ENCODE assay signal across 21 cellular contexts in genomic region chr17:20223808-20224328, GRCh38.
DNase-seq lines count a peak whose midpoint lies in the region; ATAC-seq and TF ChIP-seq lines count a peak whose summit lies in the region.
"Had no signal": no experiment of that assay in that cellular context is flagged by ENCODE, and none has a peak within 500 bp of the region (broad histone marks: within the 10 kb centered on the region; RNA-seq: fewer than 3 reads in every experiment).

No MANE protein-coding gene starts in this region.

- no peaks in the 10 kb centered on the region for H3K9me3 Mint-ChIP-seq in activated naive CD4-positive, alpha-beta T cell treated with anti-CD3 and anti-CD28 coated beads, Interleukin-2, amount 50 U/mL, for 72 hours
- H3K9me3 Mint-ChIP-seq: CD8-positive, alpha-beta T cell; IgD-negative memory B cell; stimulated activated naive B cell treated with anti-CD40 and anti-IgM and Interleukin-4, amounts not matched to agents 10 μg/mL and 1 μg/mL and 100 μg/mL, for 72 hours had no signal

- peak overlapping the region; percentile 10 to 45 for H3K27ac Mint-ChIP-seq in activated naive CD4-positive, alpha-beta T cell treated with anti-CD3 and anti-CD28 coated beads, Interleukin-2, amount 50 U/mL, for 72 hours
- H3K27ac Mint-ChIP-seq: CD8-positive, alpha-beta T cell; IgD-negative memory B cell; stimulated activated naive B cell treated with anti-CD40 and anti-IgM and Interleukin-4, amounts not matched to agents 10 μg/mL and 1 μg/mL and 100 μg/mL, for 72 hours had no signal

- no peak for TF ChIP-seq CTCF in fibroblast of the aortic adventitia (IDR thresholded peaks at IDR 0.05; ENCODE audit: insufficient read depth, low read length)

- H3K27ac ChIP-seq in angular gyrus (ENCODE audit: low read depth, low read length), result peak overlapping the region; percentile 49
- H3K27ac ChIP-seq in temporal lobe (ENCODE audit: low read depth, low read length), result peak overlapping the region; percentile 84
- H3K27ac ChIP-seq: colonic mucosa, uterus had no signal

- peaks cover 0 to 6% of the 10 kb centered on the region in 2 donors for H3K36me3 Mint-ChIP-seq in activated naive CD4-positive, alpha-beta T cell treated with anti-CD3 and anti-CD28 coated beads, Interleukin-2, amount 50 U/mL, for 72 hours
- H3K36me3 Mint-ChIP-seq: IgD-negative memory B cell had no signal

- DNase-seq in activated naive CD4-positive, alpha-beta T cell treated with anti-CD3 and anti-CD28 coated beads, Interleukin-2, amount 50 U/mL, for 72 hours (ENCODE audit: low spot score in 2 of 2), result no peak
- DNase-seq in activated naive CD4-positive, alpha-beta T cell treated with Interleukin-2 at 50 U/mL for 16 hours, result no peak
- DNase-seq in fibroblast of the aortic adventitia (ENCODE audit: low read depth), result peak; percentile 1
- DNase-seq in activated effector memory CD4-positive, alpha-beta T cell treated with Interleukin-2 at 50 U/mL for 16 hours, result no peak
- no peak for DNase-seq in HuH-7 (ENCODE audit: low spot score)
- DNase-seq: activated CD4-positive, alpha-beta T cell treated with anti-CD3 and anti-CD28 coated beads, Interleukin-2, amount 50 U/mL, for 48 hours; activated T-cell treated with anti-CD3 and anti-CD28 coated beads, Interleukin-2, amount 50 U/mL, for 48 hours; CD8-positive, alpha-beta T cell; colonic mucosa; erythroblast; glutamatergic neuron; H7; mucosa of descending colon; NCI-H1105; spleen; stimulated activated naive B cell treated with anti-CD40 and anti-IgM and Interleukin-4, amounts not matched to agents 10 μg/mL and 1 μg/mL and 100 μg/mL, for 72 hours; uterus had no signal

- no peak for ATAC-seq in activated naive CD4-positive, alpha-beta T cell treated with anti-CD3 and anti-CD28 coated beads, Interleukin-2, amount 50 U/mL, for 72 hours
- no peak for ATAC-seq in HG02938 (IDR thresholded peaks at IDR 0.05; ENCODE audit: unreplicated experiment)
- ATAC-seq: CD8-positive, alpha-beta T cell; mucosa of descending colon; stimulated activated naive B cell treated with anti-CD40 and anti-IgM and Interleukin-4, amounts not matched to agents 10 μg/mL and 1 μg/mL and 100 μg/mL, for 72 hours had no signal

- no peak overlapping the region for H3K4me3 ChIP-seq in fibroblast of the aortic adventitia (ENCODE audit: low read depth, low read length)
- H3K4me3 ChIP-seq: colonic mucosa, mucosa of descending colon, spleen, uterus had no signal
